In the genomic region with DNA sequence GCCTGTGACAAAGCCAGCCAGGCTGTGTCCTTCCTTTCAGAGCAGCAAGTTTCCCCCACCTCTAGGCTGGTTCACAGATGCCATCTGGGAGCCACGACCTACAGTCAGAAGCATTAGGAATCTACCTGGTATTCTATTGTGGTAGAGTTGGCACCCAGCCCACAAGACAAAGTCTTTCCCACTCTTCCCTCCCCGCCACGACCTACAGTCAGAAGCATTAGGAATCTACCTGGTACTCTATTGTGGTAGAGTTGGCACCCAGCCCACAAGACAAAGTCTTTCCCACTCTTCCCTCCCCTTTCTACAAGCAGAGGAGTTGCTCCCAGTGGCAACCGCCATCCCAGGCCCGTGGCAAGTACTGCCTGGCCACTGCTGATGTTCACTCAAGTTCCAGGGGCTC, we compare ENCODE assay signal across 16 cellular contexts.
DNase-seq lines count a peak whose midpoint lies in the region; ATAC-seq and TF ChIP-seq lines count a peak whose summit lies in the region.
"Had no signal": no experiment of that assay in that cellular context is flagged by ENCODE, and none has a peak within 500 bp of the region (broad histone marks: within the 10 kb centered on the region; RNA-seq: fewer than 3 reads in every experiment).

No MANE protein-coding gene starts in this region.

- H3F3A ChIP-seq in smooth muscle cell (ENCODE audit: low read depth), result no peaks in the 10 kb centered on the region

- H3K56ac ChIP-seq in IMR-90 (ENCODE audit: extremely low read depth, insufficient read depth, low read length), result no peak overlapping the region

- no peak overlapping the region for H3K4ac ChIP-seq in IMR-90 (ENCODE audit: low read depth, low read length)

- ATAC-seq in IMR-90 (ENCODE audit: low read depth) (no peak), GM19455 (IDR thresholded peaks at IDR 0.05; ENCODE audit: unreplicated experiment) (no peak)
- ATAC-seq: K562 had no signal

- no peak overlapping the region for H3K27ac ChIP-seq in IMR-90 (ENCODE audit: insufficient read depth, low read length)
- H3K27ac ChIP-seq in Peyer's patch, result no peak overlapping the region
- H3K27ac ChIP-seq in smooth muscle cell (ENCODE audit: low read depth), result peak overlapping the region; percentile 91
- H3K27ac ChIP-seq: SJSA1 had no signal

- no peak overlapping the region for H4K5ac ChIP-seq in IMR-90 (ENCODE audit: low read depth, low read length)

- no peak overlapping the region for H4K8ac ChIP-seq in IMR-90 (ENCODE audit: low read depth in 2 of 2, low read length in 2 of 2)

- in situ Hi-C loops in IMR-90 (cut with MboI; ENCODE audit: low sequenced_read_pairs), result no loop called here

- no peaks in the 10 kb centered on the region for H3K79me2 ChIP-seq in smooth muscle cell (ENCODE audit: low read depth)

- no peaks in the 10 kb centered on the region for H3K9me1 ChIP-seq in IMR-90 (ENCODE audit: insufficient read depth, low read length)

- H2BK15ac ChIP-seq in IMR-90 (ENCODE audit: low read depth, low read length), result 0 out of 3 replicates have a peak overlapping the region, but pooled peaks have one; percentile 22

- POLR2A ChIA-PET in IMR-90 (lab: Charles Lee; ENCODE audit: unreplicated experiment), result no interaction called here

- no peak overlapping the region for H3K23ac ChIP-seq in IMR-90 (ENCODE audit: low read depth, low read length)

- no peaks in the 10 kb centered on the region for H3K4me1 ChIP-seq in IMR-90 (ENCODE audit: control insufficient read depth, insufficient read depth, low read length)
- no peaks in the 10 kb centered on the region for H3K4me1 ChIP-seq in Peyer's patch
- peaks cover 9% of the 10 kb centered on the region for H3K4me1 ChIP-seq in smooth muscle cell (ENCODE audit: low read depth)

- TF ChIP-seq RAD21 in IMR-90 (IDR thresholded peaks at IDR 0.05; ENCODE audit: low read length), result no peak

- TF ChIP-seq CTCF in IMR-90 (conservative IDR thresholded peaks at IDR 0.05; ENCODE audit: low read depth, low read length) (no peak), Peyer's patch (IDR thresholded peaks at IDR 0.05) (no peak), smooth muscle cell (IDR thresholded peaks at IDR 0.05; ENCODE audit: borderline replicate concordance, insufficient read depth, poor library complexity, severe bottlenecking) (no peak)

- no peak overlapping the region for H3K18ac ChIP-seq in IMR-90 (ENCODE audit: low read depth, low read length)

- H3K27me3 ChIP-seq in IMR-90 (ENCODE audit: control insufficient read depth, insufficient read depth, low read length) (no peaks in the 10 kb centered on the region), Peyer's patch (no peaks in the 10 kb centered on the region), smooth muscle cell (ENCODE audit: low read depth) (no peaks in the 10 kb centered on the region)
- H3K27me3 ChIP-seq: SJSA1 had no signal

- H3K36me3 ChIP-seq in IMR-90 (ENCODE audit: control insufficient read depth, insufficient read depth, low read length) (no peaks in the 10 kb centered on the region), Peyer's patch (no peaks in the 10 kb centered on the region), smooth muscle cell (ENCODE audit: low read depth) (no peaks in the 10 kb centered on the region)
- H3K36me3 ChIP-seq: SJSA1 had no signal

- 100% methylated on average over 2 of the region's 5 CpGs; no CpG with 5 or more reads in 1 of the 2 experiments for WGBS in IMR-90 (ENCODE audit: extremely low coverage in 2 of 2, insufficient read length in 1 of 2), 2 experiments
- WGBS in smooth muscle cell (ENCODE audit: low lambda C conversion rate), result 79% methylated on average over 5 of the region's 5 CpGs

- H3K4me3 ChIP-seq in IMR-90 (ENCODE audit: insufficient read depth, low read depth, low read length) (no peak overlapping the region), Peyer's patch (no peak overlapping the region), smooth muscle cell (no peak overlapping the region)
- H3K4me3 ChIP-seq: K562, SJSA1 had no signal

- 0 out of 2 replicates have a peak overlapping the region, but pooled peaks have one; percentile 9 for H2AK5ac ChIP-seq in IMR-90 (ENCODE audit: low read depth, low read length)

- H3K4me2 ChIP-seq in IMR-90 (ENCODE audit: low read depth, low read length) (no peak overlapping the region), smooth muscle cell (no peak overlapping the region)

- H3K79me1 ChIP-seq in IMR-90 (ENCODE audit: low read depth in 1 of 2, low read length in 2 of 2), result no peaks in the 10 kb centered on the region

- DNase-seq in IMR-90 (no peak), Peyer's patch (peak in 2 of 3 donors; percentile 57 to 59), glomerular visceral epithelial cell (ENCODE audit: extremely low spot score) (peak; percentile 88), smooth muscle cell (lab: John Stamatoyannopoulos, UW; ENCODE audit: unreplicated experiment) (no peak), 8988T (no peak)
- DNase-seq in activated CD4-positive, alpha-beta T cell treated with anti-CD3 and anti-CD28 coated beads for 1 hour, result no peak
- DNase-seq: ACHN; Calu3; CD4-positive, alpha-beta T cell; MM.1S; NCI-H1105; NCI-H187; NCI-H510A had no signal

- H3K9me3 ChIP-seq in IMR-90 (ENCODE audit: control insufficient read depth, insufficient read depth, low read length) (no peaks in the 10 kb centered on the region), Peyer's patch (no peaks in the 10 kb centered on the region), smooth muscle cell (replicated peaks; ENCODE audit: low read depth) (no peaks in the 10 kb centered on the region)
- H3K9me3 ChIP-seq: SJSA1 had no signal

- CTCF ChIA-PET in IMR-90 (lab: Yijun Ruan, JAX), result no interaction called here

- no peak overlapping the region for H2BK5ac ChIP-seq in IMR-90 (ENCODE audit: low read depth, low read length, poor library complexity, severe bottlenecking)

- intact Hi-C loops in IMR-90 (cut with micrococcal nuclease), result no loop called here

- H2AK9ac ChIP-seq in IMR-90 (replicated peaks; ENCODE audit: low read depth, low read length, poor library complexity), result no peak overlapping the region

- no peak overlapping the region for H2BK20ac ChIP-seq in IMR-90 (ENCODE audit: low read depth, low read length)

- H3K14ac ChIP-seq in IMR-90 (replicated peaks; ENCODE audit: low read depth, low read length), result 0 out of 2 replicates have a peak overlapping the region, but pooled peaks have one; percentile 18

- no peak overlapping the region for H3K9ac ChIP-seq in IMR-90 (ENCODE audit: low read depth, low read length)
- peak overlapping the region; percentile 68 for H3K9ac ChIP-seq in smooth muscle cell (ENCODE audit: low read depth)

- no peak overlapping the region for H2BK120ac ChIP-seq in IMR-90 (ENCODE audit: low read depth, low read length)

- TF ChIP-seq POLR2A in IMR-90 (IDR thresholded peaks at IDR 0.05; ENCODE audit: low read depth, low read length) (no peak), Peyer's patch (IDR thresholded peaks at IDR 0.05) (no peak)

- no TSS peak for BruUV-seq in IMR-90 (replicated peaks; lab: Mats Ljungman, UMichigan)

- H2AFZ ChIP-seq in IMR-90 (replicated peaks; ENCODE audit: low read length, poor library complexity) (no peak overlapping the region), smooth muscle cell (ENCODE audit: low read depth) (no peak overlapping the region)

- dilution Hi-C loops in IMR-90 (cut with HindIII; ENCODE audit: low sequenced_read_pairs, unreplicated experiment), result no loop called here

- H4K20me1 ChIP-seq in IMR-90 (ENCODE audit: insufficient read depth, low read length) (no peaks in the 10 kb centered on the region), smooth muscle cell (ENCODE audit: low read depth) (no peaks in the 10 kb centered on the region)

- no peak overlapping the region for H4K91ac ChIP-seq in IMR-90 (ENCODE audit: insufficient read depth, low read depth, low read length)

TF ChIP-seq in IMR-90, 13 proteins besides CTCF, POLR2A, EP300 and RAD21:
- TF ChIP-seq CEBPB (IDR thresholded peaks at IDR 0.05; ENCODE audit: low read depth, low read length) (no peak), MXI1 (IDR thresholded peaks at IDR 0.05; ENCODE audit: borderline replicate concordance, low read depth, low read length) (no peak), NFE2L2 (IDR thresholded peaks at IDR 0.05; ENCODE audit: low read depth, low read length) (no peak), RFX5 (IDR thresholded peaks at IDR 0.05; ENCODE audit: low read depth, low read length) (no peak), SMC3 (IDR thresholded peaks at IDR 0.05; ENCODE audit: low read depth, low read length) (no peak), BHLHE40 (IDR thresholded peaks at IDR 0.05; ENCODE audit: low read depth, low read length) (no peak), CHD1 (IDR thresholded peaks at IDR 0.05; ENCODE audit: low read depth, low read length) (no peak), RCOR1 (IDR thresholded peaks at IDR 0.05; ENCODE audit: insufficient replicate concordance, low read length) (no peak), FOS (IDR thresholded peaks at IDR 0.05; ENCODE audit: low read depth, low read length) (no peak), MAZ (IDR thresholded peaks at IDR 0.05; ENCODE audit: borderline replicate concordance, low read depth, low read length) (no peak), MAFK (IDR thresholded peaks at IDR 0.05; ENCODE audit: low read depth, low read length) (no peak)
- TF ChIP-seq, protein P1, sequence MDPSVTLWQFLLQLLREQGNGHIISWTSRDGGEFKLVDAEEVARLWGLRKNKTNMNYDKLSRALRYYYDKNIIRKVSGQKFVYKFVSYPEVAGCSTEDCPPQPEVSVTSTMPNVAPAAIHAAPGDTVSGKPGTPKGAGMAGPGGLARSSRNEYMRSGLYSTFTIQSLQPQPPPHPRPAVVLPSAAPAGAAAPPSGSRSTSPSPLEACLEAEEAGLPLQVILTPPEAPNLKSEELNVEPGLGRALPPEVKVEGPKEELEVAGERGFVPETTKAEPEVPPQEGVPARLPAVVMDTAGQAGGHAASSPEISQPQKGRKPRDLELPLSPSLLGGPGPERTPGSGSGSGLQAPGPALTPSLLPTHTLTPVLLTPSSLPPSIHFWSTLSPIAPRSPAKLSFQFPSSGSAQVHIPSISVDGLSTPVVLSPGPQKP (IDR thresholded peaks at IDR 0.05; ENCODE audit: borderline replicate concordance, low read depth, low read length), result no peak
- TF ChIP-seq, protein P2, sequence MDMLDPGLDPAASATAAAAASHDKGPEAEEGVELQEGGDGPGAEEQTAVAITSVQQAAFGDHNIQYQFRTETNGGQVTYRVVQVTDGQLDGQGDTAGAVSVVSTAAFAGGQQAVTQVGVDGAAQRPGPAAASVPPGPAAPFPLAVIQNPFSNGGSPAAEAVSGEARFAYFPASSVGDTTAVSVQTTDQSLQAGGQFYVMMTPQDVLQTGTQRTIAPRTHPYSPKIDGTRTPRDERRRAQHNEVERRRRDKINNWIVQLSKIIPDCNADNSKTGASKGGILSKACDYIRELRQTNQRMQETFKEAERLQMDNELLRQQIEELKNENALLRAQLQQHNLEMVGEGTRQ (IDR thresholded peaks at IDR 0.05; ENCODE audit: low read depth, low read length), result no peak

Comparison
In these comparisons a context has a peak if more than half of its experiments do, and no peak if none do; other contexts are left out.
1. DNase-seq: peak in Peyer's patch (2 of 3) and glomerular visceral epithelial cell (single experiment); none in IMR-90 (single experiment), smooth muscle cell (single experiment), activated CD4-positive, alpha-beta T cell treated with anti-CD3 and anti-CD28 coated beads for 1 hour (single experiment) and 8988T (single experiment).